In genomic region chr6:29633532-29633901, GRCh38 we compare ENCODE assay signal across 8 cellular contexts. TPM values are rescaled to one million over a fixed set of nuclear protein-coding genes. Genes with fewer than 3 reads are reported as not detected.
DNase-seq lines count a peak whose midpoint lies in the region; ATAC-seq and TF ChIP-seq lines count a peak whose summit lies in the region.

No MANE protein-coding gene starts in this region.

- H3K79me2 ChIP-seq in KMS-11 (ENCODE audit: insufficient read depth, low read depth), result no peaks in the 10 kb centered on the region

- H3K9me3 ChIP-seq in liver (ENCODE audit: control insufficient read depth in 4 of 4, low read length in 3 of 4) (no peaks in the 10 kb centered on the region), thyroid gland (no peaks in the 10 kb centered on the region)

- peak overlapping the region; percentile 75 for H3K4me2 ChIP-seq in KMS-11

- no TSS peak for BruUV-seq in MCF 10A (replicated peaks; lab: Mats Ljungman, UMichigan)

- H4K20me1 ChIP-seq in KMS-11 (ENCODE audit: insufficient read depth), result no peaks in the 10 kb centered on the region

- no peak for TF ChIP-seq CTCF in CD14-positive monocyte (IDR thresholded peaks at IDR 0.05)
- TF ChIP-seq CTCF in KMS-11 (conservative IDR thresholded peaks at IDR 0.05; ENCODE audit: low read depth, low read length), result no peak
- no peak for TF ChIP-seq CTCF in MCF 10A (IDR thresholded peaks at IDR 0.05; ENCODE audit: unreplicated experiment)
- TF ChIP-seq CTCF in liver (IDR thresholded peaks at IDR 0.05; ENCODE audit: low read depth, low read length, missing input control), result no peak
- no peak for TF ChIP-seq CTCF in thyroid gland (IDR thresholded peaks at IDR 0.05)

- H3K4me1 Mint-ChIP-seq in CD14-positive monocyte (peaks cover 62% of the 10 kb centered on the region), MCF 10A (ENCODE audit: insufficient read depth, unreplicated experiment) (peaks cover 28% of the 10 kb centered on the region)

- H3K9me3 Mint-ChIP-seq in CD14-positive monocyte, result peaks cover 0 to 5% (median 1%) of the 10 kb centered on the region in 7 donors
- H3K9me3 Mint-ChIP-seq in MCF 10A (ENCODE audit: unreplicated experiment), result no peaks in the 10 kb centered on the region

- H3K4me1 ChIP-seq in KMS-11 (ENCODE audit: low read depth, poor library complexity, severe bottlenecking), result peaks cover 15% of the 10 kb centered on the region
- peaks cover 3 to 20% (median 10%) of the 10 kb centered on the region in 4 donors for H3K4me1 ChIP-seq in liver (ENCODE audit: control insufficient read depth in 4 of 4, insufficient read depth in 4 of 4, low read length in 3 of 4)
- peaks cover 6 to 21% of the 10 kb centered on the region in 2 donors for H3K4me1 ChIP-seq in thyroid gland

- no peaks in the 10 kb centered on the region for H3K27me3 ChIP-seq in KMS-11 (ENCODE audit: insufficient read depth, low read depth)
- peaks cover 0 to 23% (median 1%) of the 10 kb centered on the region in 4 donors for H3K27me3 ChIP-seq in liver (ENCODE audit: control insufficient read depth in 4 of 4, insufficient read depth in 4 of 4, low read length in 3 of 4)
- no peaks in the 10 kb centered on the region for H3K27me3 ChIP-seq in thyroid gland

- H3K27ac Mint-ChIP-seq in CD14-positive monocyte (peak overlapping the region; percentile 84 to 94 (median 90)), MCF 10A (ENCODE audit: low read depth, unreplicated experiment) (no peak overlapping the region)

- DNase-seq in CD14-positive monocyte (ENCODE audit: low spot score) (no peak), MCF 10A (ENCODE audit: unreplicated experiment) (no peak), thyroid gland (no peak)

- H3K36me3 Mint-ChIP-seq in CD14-positive monocyte (peaks cover 21 to 24% of the 10 kb centered on the region in 2 donors), MCF 10A (ENCODE audit: insufficient read depth, unreplicated experiment) (peaks cover 8% of the 10 kb centered on the region)

- peaks cover 32 to 40% (median 34%) of the 10 kb centered on the region in 3 donors for H3K27me3 Mint-ChIP-seq in CD14-positive monocyte (ENCODE audit: low read depth in 3 of 3)
- H3K27me3 Mint-ChIP-seq in MCF 10A (ENCODE audit: insufficient read depth, unreplicated experiment), result no peaks in the 10 kb centered on the region

- H3K36me3 ChIP-seq in KMS-11 (ENCODE audit: insufficient read depth) (no peaks in the 10 kb centered on the region), liver (ENCODE audit: control insufficient read depth in 4 of 4, insufficient read depth in 3 of 4, low read depth in 1 of 4, low read length in 3 of 4) (no peaks in the 10 kb centered on the region), thyroid gland (no peaks in the 10 kb centered on the region)

- intact Hi-C loops in CD14-positive monocyte (cut with micrococcal nuclease) (no loop called here), MCF 10A (cut with micrococcal nuclease) (no loop called here), thyroid gland (cut with DNase I) (no loop called here)

- ATAC-seq in GM21825 (IDR thresholded peaks at IDR 0.05; ENCODE audit: unreplicated experiment), result no peak
- ATAC-seq in GM18858 (IDR thresholded peaks at IDR 0.05; ENCODE audit: unreplicated experiment), result no peak
- ATAC-seq in HG03175 (IDR thresholded peaks at IDR 0.05; ENCODE audit: unreplicated experiment), result no peak

- no peak for TF ChIP-seq POLR2A in thyroid gland (IDR thresholded peaks at IDR 0.05)

- CTCF ChIA-PET in MCF 10A (lab: Yijun Ruan, JAX), result interaction anchor here (0.7 to 2.2 kb wide), 5 partner anchors 12 to 318 kb away, joined by 3 to 14 read pairs (median 8); no protein-coding TSS in a partner anchor

- H3K4me3 ChIP-seq in KMS-11 (IDR thresholded peaks at IDR 0.05; ENCODE audit: insufficient read depth, low read depth, low read length), result no peak overlapping the region
- H3K4me3 ChIP-seq in liver (ENCODE audit: low read depth in 1 of 3, low read length in 3 of 3), result peak overlapping the region; percentile 6 to 70 (median 10)
- peak overlapping the region; percentile 35 to 96 (median 68) for H3K4me3 ChIP-seq in thyroid gland (replicated peaks in 1 of 3)

- H3K9ac ChIP-seq in KMS-11, result peak overlapping the region; percentile 13; the same call in 1 of the 2 replicates
- H3K9ac ChIP-seq in liver (ENCODE audit: low read depth in 1 of 2, low read length in 2 of 2), result no peak overlapping the region

- TF ChIP-seq RAD21 in liver (IDR thresholded peaks at IDR 0.05), result no peak

- H3K27ac ChIP-seq in KMS-11, result no peak overlapping the region
- H3K27ac ChIP-seq in liver (ENCODE audit: low read depth in 1 of 2, low read length in 2 of 2), result peak overlapping the region; percentile 21 to 25
- peak overlapping the region in 1 of 3 donors; percentile 68 for H3K27ac ChIP-seq in thyroid gland

- H2AFZ ChIP-seq in KMS-11 (ENCODE audit: low read depth), result peak overlapping the region; percentile 80

- peak overlapping the region; percentile 90 to 97 for H3K4me3 Mint-ChIP-seq in CD14-positive monocyte
- peak overlapping the region; percentile 75 for H3K4me3 Mint-ChIP-seq in MCF 10A (ENCODE audit: unreplicated experiment)

- POLR2A ChIA-PET in MCF 10A (lab: Yijun Ruan, JAX), result interaction anchor here (0.5 to 3.5 kb wide), 5 partner anchors 9 to 796 kb away, joined by 3 to 13 read pairs (median 3); no protein-coding TSS in a partner anchor

- 13% methylated on average over 9 of the region's 9 CpGs for WGBS in liver
- 4 to 7% methylated on average over 9 of the region's 9 CpGs for WGBS in thyroid gland, 2 donors

TF ChIP-seq in liver, 16 proteins besides CTCF, POLR2A, EP300 and RAD21:
- TF ChIP-seq HNF4G (IDR thresholded peaks at IDR 0.05), result no peak
- no peak for TF ChIP-seq YY1 (IDR thresholded peaks at IDR 0.05)
- TF ChIP-seq EGR1 (IDR thresholded peaks at IDR 0.05; ENCODE audit: low read depth in 2 of 2), result no peak
- no peak for TF ChIP-seq FOXA2 (IDR thresholded peaks at IDR 0.05)
- no peak for TF ChIP-seq HNF4A (conservative IDR thresholded peaks at IDR 0.05)
- no peak for TF ChIP-seq FOXA1 (IDR thresholded peaks at IDR 0.05)
- no peak for TF ChIP-seq SP1 (IDR thresholded peaks at IDR 0.05)

RNA-seq across cellular contexts. Expression of gene GABBR1, which starts 0.5 kb away (rescaled TPM):
- polyA plus RNA-seq in CD14-positive monocyte (1 to 10 TPM in 1 of 2 donors, under 1 TPM in 1; 0.91 to 1.8 TPM), liver (1 to 10 TPM; 1.1 to 1.3 TPM)
- total RNA-seq in MCF 10A (2022) (38.8 and 43.9 TPM in 2 replicates), liver (1 to 10 TPM; 1.4 to 4.7 TPM), thyroid gland (10 to 100 TPM; 20.4 to 34.3 (median 23.8) TPM)

RNA-seq across cellular contexts. Expression of gene MOG, which starts 23.4 kb away (rescaled TPM):
- polyA plus RNA-seq in CD14-positive monocyte, result not detected
- total RNA-seq in MCF 10A (2022), result not detected in 2 replicates
- not detected for total RNA-seq in liver
- not detected for polyA plus RNA-seq in liver
- not detected for total RNA-seq in thyroid gland

RNA-seq across cellular contexts. Expression of gene ZFP57, which starts 47.4 kb away (rescaled TPM):
- not detected for polyA plus RNA-seq in CD14-positive monocyte
- total RNA-seq in MCF 10A (2022), result 0.23 TPM in 1 of 2 replicates, not detected in the other
- not detected for total RNA-seq in liver
- polyA plus RNA-seq in liver, result not detected
- not detected for total RNA-seq in thyroid gland

RNA-seq across cellular contexts. Expression of gene OR2H2, which starts 48.6 kb away (rescaled TPM):
- not detected for polyA plus RNA-seq in CD14-positive monocyte
- not detected in 2 replicates for total RNA-seq in MCF 10A (2022)
- not detected for total RNA-seq in liver
- polyA plus RNA-seq in liver, result not detected
- total RNA-seq in thyroid gland, result not detected
